In the genomic region with DNA sequence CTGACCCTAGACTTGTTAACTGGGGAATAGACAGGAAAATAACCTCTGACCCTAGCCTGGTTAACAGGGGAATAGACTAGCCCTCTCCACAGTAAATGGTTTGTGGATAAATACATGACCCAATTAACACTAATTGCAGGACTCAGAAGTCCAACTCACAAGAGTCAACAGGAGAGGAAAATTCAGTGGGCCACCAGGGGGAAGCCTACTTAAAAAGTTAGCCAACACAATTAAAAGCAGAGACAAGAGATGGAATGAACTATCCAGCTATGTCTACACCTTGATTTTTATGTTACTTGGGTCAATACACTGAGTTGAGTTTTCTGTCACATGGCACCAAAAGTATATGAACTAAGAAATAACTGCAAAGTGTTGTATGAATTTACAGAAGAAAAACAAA, we compare ENCODE assay signal across 8 cellular contexts.
DNase-seq lines count a peak whose midpoint lies in the region; ATAC-seq and TF ChIP-seq lines count a peak whose summit lies in the region.

No MANE protein-coding gene starts in this region.

- ATAC-seq in GM21381 (IDR thresholded peaks at IDR 0.05; ENCODE audit: unreplicated experiment) = no peak

- no peak for TF ChIP-seq POLR2A in erythroblast (IDR thresholded peaks at IDR 0.05; ENCODE audit: low read length)

- peak; percentile 39 for DNase-seq in NCI-H82 (lab: John Stamatoyannopoulos, UW)
- no peak for DNase-seq in NCI-H82 treated with DMSO at 0.1 percent for 48 hours (lab: John Stamatoyannopoulos, UW; ENCODE audit: unreplicated experiment)
- DNase-seq in HPDE6-E6E7 (ENCODE audit: extremely low spot score) = peak; percentile 13
- DNase-seq in activated CD4-positive, alpha-beta T cell treated with anti-CD3 and anti-CD28 coated beads, Interleukin-2, amount 50 U/mL, for 4 hours = peak; percentile 68 to 69
- peak; percentile 66 to 74 for DNase-seq in erythroblast (lab: John Stamatoyannopoulos, UW)
- DNase-seq in retina = peak; percentile 7
- DNase-seq in NK-92 (lab: John Stamatoyannopoulos, UW; ENCODE audit: unreplicated experiment) = no peak

Comparison
In these comparisons a context has a peak if more than half of its experiments do, and no peak if none do; other contexts are left out.
1. DNase-seq: peak in NCI-H82 (single experiment), HPDE6-E6E7 (single experiment), activated CD4-positive, alpha-beta T cell treated with anti-CD3 and anti-CD28 coated beads, Interleukin-2, amount 50 U/mL, for 4 hours (2 of 2), erythroblast (2 of 2) and retina (single experiment); none in NCI-H82 treated with DMSO at 0.1 percent for 48 hours (single experiment) and NK-92 (single experiment).